ENCODE assay signal across 32 cellular contexts in genomic region chr12:109236257-109236656, GRCh38.
"Had no signal": no experiment of that assay in that cellular context is flagged by ENCODE, and none has a peak within 500 bp of the region (broad histone marks: within the 10 kb centered on the region; RNA-seq: fewer than 3 reads in every experiment).

No MANE protein-coding gene starts in this region.

- FAIRE-seq: endometrium, endothelial cell of umbilical vein had no signal

- H3K4me3 ChIP-seq: adrenal gland, body of pancreas, cardiac muscle cell, colonic mucosa, esophagus squamous epithelium, heart right ventricle had no signal

- H3K9me3 ChIP-seq: adrenal gland, body of pancreas, colonic mucosa, esophagus squamous epithelium, heart right ventricle had no signal

- H3K36me3 ChIP-seq: colonic mucosa had no signal

- H3K27ac ChIP-seq: adrenal gland, body of pancreas, cardiac muscle cell, colonic mucosa, epithelial cell of prostate, esophagus squamous epithelium, heart right ventricle, WERI-Rb-1 had no signal

- H3K27me3 ChIP-seq: adrenal gland, body of pancreas, cardiac muscle cell, colonic mucosa, esophagus squamous epithelium, heart right ventricle had no signal

- DNase-seq: activated B cell treated with CpG ODN at 0.5 μM for 24 hours; activated CD4-positive, alpha-beta T cell treated with anti-CD3 and anti-CD28 coated beads for 48 hours; activated CD4-positive, alpha-beta T cell treated with anti-CD3 and anti-CD28 coated beads, Interleukin-2, amount 50 U/mL, for 1 hour; activated CD4-positive, alpha-beta T cell treated with anti-CD3 and anti-CD28 coated beads, Interleukin-2, amount 50 U/mL, for 48 hours; activated CD8-positive, alpha-beta memory T cell treated with anti-CD3 and anti-CD28 coated beads for 24 hours; activated CD8-positive, alpha-beta T cell treated with anti-CD3 and anti-CD28 coated beads for 36 hours; activated effector memory CD4-positive, alpha-beta T cell treated with anti-CD3 and anti-CD28 coated beads, Interleukin-2, amount 50 U/mL, for 16 hours; activated naive CD4-positive, alpha-beta T cell treated with anti-CD3 and anti-CD28 coated beads for 36 hours; activated naive CD8-positive, alpha-beta T cell treated with anti-CD3 and anti-CD28 coated beads for 36 hours; activated naive CD8-positive, alpha-beta T cell treated with anti-CD3 and anti-CD28 coated beads, Interleukin-2, amount 50 U/mL, for 24 hours; activated T-cell treated with anti-CD3 and anti-CD28 coated beads, Interleukin-2, amount 50 U/mL, for 4 hours; adrenal gland; amygdala; aorta; body of pancreas; central memory CD4-positive, alpha-beta T cell; cerebellar nuclear complex; colonic mucosa; effector CD8-positive, alpha-beta T cell; esophagus squamous epithelium; foreskin melanocyte; heart right ventricle; T-helper 1 cell; T-helper 17 cell; T1000; WERI-Rb-1 had no signal

- H3K4me1 ChIP-seq: adrenal gland, body of pancreas, colonic mucosa, esophagus squamous epithelium, heart right ventricle had no signal

- ATAC-seq: activated CD4-positive, CD25-positive, alpha-beta regulatory T cell treated with anti-CD3 and anti-CD28 coated beads, Interleukin-2, amount 50 U/mL, for 24 hours; activated CD8-positive, alpha-beta T cell treated with anti-CD3 and anti-CD28 coated beads for 36 hours; activated naive CD8-positive, alpha-beta T cell treated with anti-CD3 and anti-CD28 coated beads, Interleukin-2, amount 50 U/mL, for 24 hours; activated T-cell treated with anti-CD3 and anti-CD28 coated beads, Interleukin-2, amount 50 U/mL, for 4 hours; activated T-helper 17 cell treated with anti-CD3 and anti-CD28 coated beads, Interleukin-2, amount 50 U/mL, for 72 hours; body of pancreas; T-helper 17 cell had no signal
